ENCODE assay signal across 12 cellular contexts in genomic region chr6:34135541-34135940, GRCh38. TPM values are rescaled to one million over a fixed set of nuclear protein-coding genes. Genes with fewer than 3 reads are reported as not detected.
"Had no signal": no experiment of that assay in that cellular context is flagged by ENCODE, and none has a peak within 500 bp of the region (broad histone marks: within the 10 kb centered on the region; RNA-seq: fewer than 3 reads in every experiment).

No MANE protein-coding gene starts in this region.

- H3K4me2 ChIP-seq: GM23338 had no signal

- ATAC-seq: GM23338, HCT116, HepG2 had no signal

- H3K4me3 Mint-ChIP-seq: HFFc6 had no signal

- H3K4me1 Mint-ChIP-seq: IgD-negative memory B cell had no signal

- H3K36me3 ChIP-seq: HAP-1 had no signal

- H3K27ac ChIP-seq: HL-60 had no signal

- H3K36me3 Mint-ChIP-seq: IgD-negative memory B cell had no signal

- DNase-seq: H7, HFFc6, Kasumi-1, KG1 had no signal

- H3K4me3 ChIP-seq: GM23338, HAP-1 had no signal

- FAIRE-seq: HepG2 had no signal

- H2AFZ ChIP-seq: GM23338 had no signal

- H3K27ac Mint-ChIP-seq: HFFc6, IgD-negative memory B cell had no signal

- H3K9me3 ChIP-seq: HAP-1 had no signal

- H3K4me1 ChIP-seq: HAP-1 had no signal

- H3K9me3 Mint-ChIP-seq: GM23338, HFFc6 had no signal

RNA-seq across cellular contexts. Expression of gene GRM4, which starts 10.3 kb away (rescaled TPM):
- total RNA-seq: H4, HepG2, HT1080 had no signal
- polyA plus RNA-seq: HepG2, IgD-negative memory B cell had no signal
